15 cellular contexts compared by ENCODE assay signal in genomic region chr5:38168029-38168428, GRCh38.
DNase-seq lines count a peak whose midpoint lies in the region; ATAC-seq, FAIRE-seq and TF ChIP-seq lines count a peak whose summit lies in the region.
"Had no signal": no experiment of that assay in that cellular context is flagged by ENCODE, and none has a peak within 500 bp of the region (broad histone marks: within the 10 kb centered on the region; RNA-seq: fewer than 3 reads in every experiment).

No MANE protein-coding gene starts in this region.

- H2BK20ac ChIP-seq in H1 (ENCODE audit: low read length), result no peak overlapping the region

- no peak overlapping the region for H2BK5ac ChIP-seq in H1 (ENCODE audit: low read depth, low read length)

- H3K79me1 ChIP-seq in H1 (ENCODE audit: low read depth, low read length), result no peaks in the 10 kb centered on the region

- no peak for TF ChIP-seq RAD21 in H1 (IDR thresholded peaks at IDR 0.05 in 1 of 2, conservative IDR thresholded peaks at IDR 0.05 in 1 of 2; ENCODE audit: low read depth in 2 of 2, low read length in 2 of 2)

- no peak overlapping the region for H4K91ac ChIP-seq in H1 (replicated peaks; ENCODE audit: insufficient read length, low read length)

- H2BK15ac ChIP-seq in H1 (ENCODE audit: low read length), result no peak overlapping the region

- no peak overlapping the region for H2BK120ac ChIP-seq in H1 (replicated peaks; ENCODE audit: low read depth, low read length)

- H4K20me1 ChIP-seq in H1 (replicated peaks in 1 of 2; ENCODE audit: control insufficient read depth in 1 of 2, insufficient read depth in 2 of 2, low read length in 2 of 2), result no peaks in the 10 kb centered on the region

- TF ChIP-seq POLR2A in H1 (IDR thresholded peaks at IDR 0.05; ENCODE audit: control extremely low read depth in 1 of 2, low read depth in 2 of 2, low read length in 2 of 2), result no peak

- no peaks in the 10 kb centered on the region for H3K9me3 ChIP-seq in HEK293 (ENCODE audit: control insufficient read depth, insufficient read depth, low read depth, low read length)
- H3K9me3 ChIP-seq in H1 (ENCODE audit: insufficient read depth in 2 of 2, low read depth in 1 of 2, low read length in 1 of 2), result no peaks in the 10 kb centered on the region
- no peaks in the 10 kb centered on the region for H3K9me3 ChIP-seq in iPS-20b (ENCODE audit: insufficient read depth, low read depth, low read length)
- H3K9me3 ChIP-seq: A549, Caco-2 had no signal

- TF ChIP-seq CTCF in HEK293 (tag by site-specific recombination; IDR thresholded peaks at IDR 0.05), result no peak
- no peak for TF ChIP-seq CTCF in H1 (IDR thresholded peaks at IDR 0.05; ENCODE audit: control extremely low read depth in 1 of 3, insufficient read depth in 1 of 3, low read depth in 1 of 3, low read length in 3 of 3)

- POLR2A ChIA-PET in HEK293 (lab: Yijun Ruan, JAX), result no interaction called here
- POLR2A ChIA-PET in H1 (lab: Charles Lee; ENCODE audit: partially characterized antibody), result no interaction called here

- H3K23ac ChIP-seq in H1 (ENCODE audit: insufficient read length), result no peak overlapping the region

- H3K36me3 ChIP-seq in HEK293 (ENCODE audit: control insufficient read depth in 2 of 2, insufficient read depth in 1 of 2, low read length in 2 of 2) (no peaks in the 10 kb centered on the region), H1 (ENCODE audit: control insufficient read depth in 2 of 4, insufficient read depth in 4 of 4, low read length in 3 of 4) (no peaks in the 10 kb centered on the region), iPS-20b (ENCODE audit: insufficient read depth, low read depth, low read length) (no peaks in the 10 kb centered on the region)

- CTCF ChIA-PET in HEK293 (lab: Yijun Ruan, JAX), result interaction anchor here (0.5 to 1.2 kb wide), 5 partner anchors 24 to 1224 kb away, joined by 3 to 4 read pairs (median 3); no protein-coding TSS in a partner anchor
- CTCF ChIA-PET in H1 (lab: Charles Lee; ENCODE audit: partially characterized antibody), result interaction anchor here (0.9 to 1.9 kb wide), 3 partner anchors 11 to 25 kb away, joined by 3 to 8 read pairs (median 5); no protein-coding TSS in a partner anchor

- no peak overlapping the region for H2BK12ac ChIP-seq in H1 (ENCODE audit: low read depth, low read length)

- no peak overlapping the region for H2AK5ac ChIP-seq in H1 (ENCODE audit: low read depth, low read length)

- H3K27me3 ChIP-seq in H1 (replicated peaks in 1 of 4; ENCODE audit: control insufficient read depth in 3 of 4, extremely low read depth in 1 of 4, insufficient read depth in 3 of 4, low read length in 3 of 4), result peaks cover 0 to 3% (median 2%) of the 10 kb centered on the region in 4 experiments; a peak in 4 of 7 replicates
- H3K27me3 ChIP-seq in iPS-20b (ENCODE audit: insufficient read depth, low read length), result peaks cover 29% of the 10 kb centered on the region

- H3K9ac ChIP-seq in H1 (replicated peaks in 1 of 4; ENCODE audit: extremely low read depth in 1 of 4, low read depth in 3 of 4, low read length in 3 of 4), result no peak overlapping the region
- H3K9ac ChIP-seq in iPS-20b (ENCODE audit: low read depth, low read length), result no peak overlapping the region

- no peak for DNase-seq in H1 (ENCODE audit: low read depth in 1 of 2, low spot score in 2 of 2)
- DNase-seq in stimulated activated CD4-positive, alpha-beta T cell treated with anti-CD3 and anti-CD28 coated beads, Interleukin-4, amount 100 ng/mL, for 1 hour, result no peak
- DNase-seq: Caco-2; CD8-positive, alpha-beta T cell; DND-41; GDM1; IMR-90 had no signal

- H3K27ac ChIP-seq in HEK293 (ENCODE audit: extremely low read depth, low read depth, low read length) (no peak overlapping the region), H1 (ENCODE audit: low read depth, low read length) (no peak overlapping the region), iPS-20b (ENCODE audit: low read length) (no peak overlapping the region)
- H3K27ac ChIP-seq: A549 had no signal

- no peak overlapping the region for H3K14ac ChIP-seq in H1 (ENCODE audit: insufficient read length)

- TF ChIP-seq EP300 in H1 (IDR thresholded peaks at IDR 0.05; ENCODE audit: borderline replicate concordance in 1 of 2, low read depth in 2 of 2, low read length in 2 of 2), result no peak; a peak in 1 of 3 replicates

- H3K4ac ChIP-seq in H1 (replicated peaks; ENCODE audit: insufficient read length, low read depth, low read length), result no peak overlapping the region

- H4K5ac ChIP-seq in H1 (ENCODE audit: insufficient read length, low read depth, low read length), result no peak overlapping the region

- H3K18ac ChIP-seq in H1 (ENCODE audit: extremely low read depth, low read length), result no peak overlapping the region; the same call in 1 of the 2 replicates

- H2AFZ ChIP-seq in H1 (ENCODE audit: low read length), result no peak overlapping the region

- no peak overlapping the region for H3K56ac ChIP-seq in H1 (replicated peaks; ENCODE audit: insufficient read length, low read depth, low read length)

- H3K79me2 ChIP-seq in H1 (ENCODE audit: control insufficient read depth in 1 of 2, insufficient read depth in 2 of 2, low read length in 2 of 2), result no peaks in the 10 kb centered on the region

- H3K23me2 ChIP-seq in H1 (ENCODE audit: low read depth, low read length), result no peaks in the 10 kb centered on the region

- no peak overlapping the region for H4K8ac ChIP-seq in H1 (ENCODE audit: extremely low read depth, insufficient read depth, low read length)

- H3K4me2 ChIP-seq in H1 (ENCODE audit: insufficient read depth in 1 of 2, low read depth in 2 of 2, low read length in 2 of 2), result peak overlapping the region; percentile 14 to 42; a peak in 2 of 4 replicates
- H3K4me2 ChIP-seq: A549 had no signal

- ATAC-seq in GM18867 (IDR thresholded peaks at IDR 0.05; ENCODE audit: unreplicated experiment) (no peak), HG03457 (IDR thresholded peaks at IDR 0.05; ENCODE audit: unreplicated experiment) (no peak)
- ATAC-seq: A549; CD8-positive, alpha-beta T cell had no signal

- no peaks in the 10 kb centered on the region for H3K4me1 ChIP-seq in HEK293 (ENCODE audit: control insufficient read depth, insufficient read depth, low read length)
- peaks cover 3 to 11% (median 8%) of the 10 kb centered on the region in 4 experiments for H3K4me1 ChIP-seq in H1 (replicated peaks in 1 of 4; ENCODE audit: control insufficient read depth in 3 of 4, insufficient read depth in 4 of 4, low read length in 3 of 4)
- H3K4me1 ChIP-seq in iPS-20b (ENCODE audit: insufficient read depth, low read length), result peaks cover 14% of the 10 kb centered on the region; the same call in 1 of the 2 replicates
- H3K4me1 ChIP-seq: A549, Caco-2 had no signal

- H3K4me3 ChIP-seq in HEK293 (ENCODE audit: low read depth, low read length), result no peak overlapping the region
- H3K4me3 ChIP-seq in H1 (ENCODE audit: extremely low read depth in 1 of 4, insufficient read depth in 2 of 4, low read depth in 3 of 4, low read length in 4 of 4), result peak overlapping the region in 1 of 4 experiments; percentile 31; a peak in 1 of 8 replicates
- 0 out of 2 replicates have a peak overlapping the region, but pooled peaks have one; percentile 13 for H3K4me3 ChIP-seq in iPS-20b (ENCODE audit: low read length)
- H3K4me3 ChIP-seq: A549 had no signal

- 76% methylated on average over 2 of the region's 2 CpGs; no CpG with 5 or more reads in 1 of the 2 experiments for WGBS in H1 (ENCODE audit: extremely low coverage in 1 of 2, insufficient coverage in 1 of 2, insufficient read length in 1 of 2, insufficient replicate concordance in 2 of 2, low coverage in 1 of 2, low lambda C conversion rate in 2 of 2, missing lambda C conversion rate in 1 of 2), 2 experiments

- FAIRE-seq in H1 (lab: Jason Lieb, UNC), result no peak
- FAIRE-seq: A549, GM12892, GM19239, H54 had no signal

TF ChIP-seq in HEK293, 187 proteins besides CTCF, POLR2A, EP300 and RAD21:
- no peak for TF ChIP-seq ZNF704 (tag by site-specific recombination; IDR thresholded peaks at IDR 0.05)
- TF ChIP-seq ZIC2 (tag by site-specific recombination; IDR thresholded peaks at IDR 0.05), result 0 out of 2 replicates have a peak, but pooled peaks have one; percentile 5

TF ChIP-seq in H1, 55 proteins besides CTCF, POLR2A, EP300 and RAD21:
- no peak for TF ChIP-seq BACH1 (IDR thresholded peaks at IDR 0.05; ENCODE audit: low read length)
- no peak for TF ChIP-seq BRCA1 (IDR thresholded peaks at IDR 0.05; ENCODE audit: low read depth, low read length)
- no peak for TF ChIP-seq SIX5 (IDR thresholded peaks at IDR 0.05; ENCODE audit: low read depth, low read length)
- no peak for TF ChIP-seq POU5F1 (IDR thresholded peaks at IDR 0.05; ENCODE audit: low read depth, low read length)
- TF ChIP-seq KDM1A (IDR thresholded peaks at IDR 0.05; ENCODE audit: borderline replicate concordance, low read length), result no peak
- TF ChIP-seq TAF1 (IDR thresholded peaks at IDR 0.05; ENCODE audit: low read depth, low read length), result no peak
- no peak for TF ChIP-seq TCF12 (IDR thresholded peaks at IDR 0.05; ENCODE audit: low read depth, low read length)
- TF ChIP-seq NRF1 (IDR thresholded peaks at IDR 0.05; ENCODE audit: low read depth, low read length), result no peak
- no peak for TF ChIP-seq SRF (IDR thresholded peaks at IDR 0.05; ENCODE audit: low read depth, low read length)
- no peak for TF ChIP-seq HDAC2 (IDR thresholded peaks at IDR 0.05; ENCODE audit: borderline replicate concordance in 1 of 2, low read depth in 2 of 2, low read length in 2 of 2)
- no peak for TF ChIP-seq CTBP2 (IDR thresholded peaks at IDR 0.05; ENCODE audit: borderline replicate concordance, insufficient read depth, insufficient read length, low read length)
- no peak for TF ChIP-seq GABPA (IDR thresholded peaks at IDR 0.05; ENCODE audit: borderline replicate concordance, insufficient read depth, low read length)
- no peak for TF ChIP-seq ASH2L (IDR thresholded peaks at IDR 0.05; ENCODE audit: low read length)
- TF ChIP-seq JUN (IDR thresholded peaks at IDR 0.05; ENCODE audit: low read depth, low read length), result no peak
- TF ChIP-seq CEBPB (IDR thresholded peaks at IDR 0.05; ENCODE audit: low read depth, low read length), result no peak
- no peak for TF ChIP-seq RNF2 (IDR thresholded peaks at IDR 0.05; ENCODE audit: borderline replicate concordance, low read depth, low read length, missing control alignments, poor library complexity, severe bottlenecking)
- TF ChIP-seq CHD2 (IDR thresholded peaks at IDR 0.05; ENCODE audit: low read length), result no peak
- TF ChIP-seq, protein P1, sequence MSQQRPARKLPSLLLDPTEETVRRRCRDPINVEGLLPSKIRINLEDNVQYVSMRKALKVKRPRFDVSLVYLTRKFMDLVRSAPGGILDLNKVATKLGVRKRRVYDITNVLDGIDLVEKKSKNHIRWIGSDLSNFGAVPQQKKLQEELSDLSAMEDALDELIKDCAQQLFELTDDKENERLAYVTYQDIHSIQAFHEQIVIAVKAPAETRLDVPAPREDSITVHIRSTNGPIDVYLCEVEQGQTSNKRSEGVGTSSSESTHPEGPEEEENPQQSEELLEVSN (IDR thresholded peaks at IDR 0.05), result no peak
- no peak for TF ChIP-seq GTF2F1 (IDR thresholded peaks at IDR 0.05; ENCODE audit: borderline replicate concordance, low read depth, low read length)
